Comparison of ENCODE assay signal across 21 cellular contexts in genomic region chr3:94175677-94176076, GRCh38.
DNase-seq lines count a peak whose midpoint lies in the region; ATAC-seq, FAIRE-seq and TF ChIP-seq lines count a peak whose summit lies in the region.
"Had no signal": no experiment of that assay in that cellular context is flagged by ENCODE, and none has a peak within 500 bp of the region (broad histone marks: within the 10 kb centered on the region; RNA-seq: fewer than 3 reads in every experiment).

No MANE protein-coding gene starts in this region.

- no peaks in the 10 kb centered on the region for H3K79me2 ChIP-seq in GM12878 (ENCODE audit: control insufficient read depth, insufficient read depth, low read length)

- no peak overlapping the region for H3K4me2 ChIP-seq in GM12878 (ENCODE audit: control insufficient read depth, insufficient read depth)

- in situ Hi-C loops in GM12878 (cut with MboI), result no loop called here

- H3K4me3 ChIP-seq in GM12878, result no peak overlapping the region
- H3K4me3 ChIP-seq in adrenal gland, result no peak overlapping the region

- H4K20me1 ChIP-seq in GM12878 (ENCODE audit: control insufficient read depth, insufficient read depth), result no peaks in the 10 kb centered on the region

- no TSS peak for BruUV-seq in GM12878 (replicated peaks; lab: Mats Ljungman, UMichigan)

- no peaks in the 10 kb centered on the region for H3K27me3 Mint-ChIP-seq in type B pancreatic cell
- H3K27me3 Mint-ChIP-seq: B cell had no signal

- H3K4me3 Mint-ChIP-seq in type B pancreatic cell, result no peak overlapping the region
- H3K4me3 Mint-ChIP-seq: B cell; CD4-positive, alpha-beta T cell; HFFc6 had no signal

- TF ChIP-seq EP300 in GM12878 (IDR thresholded peaks at IDR 0.05; ENCODE audit: borderline replicate concordance in 1 of 2, control insufficient read depth in 1 of 2, low read depth in 2 of 2, low read length in 2 of 2), result no peak

- H3K4me1 ChIP-seq in GM12878 (ENCODE audit: control insufficient read depth, insufficient read depth, low read length) (no peaks in the 10 kb centered on the region), adrenal gland (replicated peaks in 1 of 2) (no peaks in the 10 kb centered on the region)

- H3K9me3 ChIP-seq in GM12878 (replicated peaks; ENCODE audit: control insufficient read depth, insufficient read depth, low read length) (no peaks in the 10 kb centered on the region), adrenal gland (replicated peaks in 1 of 3) (no peaks in the 10 kb centered on the region)

- H3K9me3 Mint-ChIP-seq in type B pancreatic cell, result no peaks in the 10 kb centered on the region
- H3K9me3 Mint-ChIP-seq: CD4-positive, alpha-beta T cell; HFFc6 had no signal

- H3K4me1 Mint-ChIP-seq in type B pancreatic cell (ENCODE audit: unreplicated experiment), result peaks cover 51% of the 10 kb centered on the region
- H3K4me1 Mint-ChIP-seq: B cell had no signal

- SMC1A ChIA-PET in GM12878 (lab: Charles Lee; ENCODE audit: uncharacterized antibody, unreplicated experiment), result interaction anchor here (1.1 to 1.3 kb wide), 3 partner anchors 12 to 104 kb away, joined by 3 to 4 read pairs (median 4); no protein-coding TSS in a partner anchor

- RAD21 ChIA-PET in GM12878 (lab: Charles Lee; ENCODE audit: unreplicated experiment), result interaction anchor here (1.5 to 2.6 kb wide), 2 partner anchors 10 to 11 kb away, joined by 6 to 7 read pairs; no protein-coding TSS in a partner anchor

- FAIRE-seq in GM12878 (lab: Jason Lieb, UNC), result no peak
- FAIRE-seq: A204.1, D721Med, G401.6, H1 had no signal

- WGBS in GM12878 (ENCODE audit: insufficient coverage, insufficient replicate concordance, low lambda C conversion rate, missing lambda C conversion rate), result 70% methylated on average over 2 of the region's 2 CpGs
- 81 to 89% (median 84%) methylated on average over 2 of the region's 2 CpGs for WGBS in adrenal gland, 4 donors

- TF ChIP-seq POLR2A in GM12878 (IDR thresholded peaks at IDR 0.05; ENCODE audit: low read depth, low read length) (no peak), adrenal gland (IDR thresholded peaks at IDR 0.05) (no peak)

- no peak overlapping the region for H2AFZ ChIP-seq in GM12878 (ENCODE audit: control insufficient read depth, low read depth, low read length)

- no peak overlapping the region for H3K27ac ChIP-seq in GM12878 (ENCODE audit: control insufficient read depth, insufficient read depth)
- no peak overlapping the region for H3K27ac ChIP-seq in adrenal gland
- H3K27ac ChIP-seq: HL-60 had no signal

- no peak overlapping the region for H3K9ac ChIP-seq in GM12878 (ENCODE audit: control insufficient read depth, insufficient read depth, low read length)

- peak overlapping the region; percentile 7 for H3K27ac Mint-ChIP-seq in type B pancreatic cell
- H3K27ac Mint-ChIP-seq: B cell; CD4-positive, alpha-beta T cell; HFFc6 had no signal

- no peak for TF ChIP-seq CTCF in GM12878 (IDR thresholded peaks at IDR 0.05 in 2 of 3, conservative IDR thresholded peaks at IDR 0.05 in 1 of 3; ENCODE audit: control insufficient read depth in 2 of 3, extremely low read depth in 1 of 3, insufficient read depth in 1 of 3, low read depth in 3 of 3, low read length in 3 of 3)
- no peak for TF ChIP-seq CTCF in type B pancreatic cell (conservative IDR thresholded peaks at IDR 0.05)
- TF ChIP-seq CTCF in adrenal gland (IDR thresholded peaks at IDR 0.05), result no peak

- intact Hi-C loops in GM12878 (cut with micrococcal nuclease; ENCODE audit: unreplicated experiment), result no loop called here
- intact Hi-C loops in left cardiac atrium (cut with DNase I), result no loop called here
- intact Hi-C loops in adrenal gland (cut with DNase I), result no loop called here

- DNase-seq in GM12878 (ENCODE audit: low read depth, low spot score) (no peak), type B pancreatic cell (ENCODE audit: extremely low spot score, unreplicated experiment) (no peak), left cardiac atrium (no peak), adrenal gland (no peak)
- DNase-seq: C1 segment of cervical spinal cord; CD4-positive, alpha-beta T cell; COR-L47; DMS153; DMS79 treated with DMSO at 0.1 percent for 48 hours; EL; HCEC 1CT; HFFc6 had no signal

- no peaks in the 10 kb centered on the region for H3K27me3 ChIP-seq in GM12878 (replicated peaks in 1 of 2; ENCODE audit: control insufficient read depth in 2 of 2, insufficient read depth in 2 of 2, low read length in 1 of 2)
- no peaks in the 10 kb centered on the region for H3K27me3 ChIP-seq in adrenal gland

- ATAC-seq in GM18511 (IDR thresholded peaks at IDR 0.05; ENCODE audit: unreplicated experiment) (peak; percentile 50), GM21717 (IDR thresholded peaks at IDR 0.05; ENCODE audit: unreplicated experiment) (peak; percentile 56), GM12878 (peak; percentile 70), left cardiac atrium (no peak), GM21723 (IDR thresholded peaks at IDR 0.05; ENCODE audit: unreplicated experiment) (no peak)

- H3K36me3 ChIP-seq in GM12878 (ENCODE audit: control insufficient read depth in 2 of 2, insufficient read depth in 2 of 2, low read length in 1 of 2) (no peaks in the 10 kb centered on the region), adrenal gland (replicated peaks in 1 of 2) (no peaks in the 10 kb centered on the region)

- H3K36me3 Mint-ChIP-seq in type B pancreatic cell, result no peaks in the 10 kb centered on the region

- no peak for TF ChIP-seq RAD21 in GM12878 (IDR thresholded peaks at IDR 0.05; ENCODE audit: insufficient read depth, low read depth, low read length)

- POLR2A ChIA-PET in GM12878 (lab: Charles Lee), result no interaction called here

- CTCF ChIA-PET in GM12878 (lab: Yijun Ruan, JAX), result no interaction called here

TF ChIP-seq in GM12878, 131 proteins besides CTCF, POLR2A, EP300 and RAD21:
- TF ChIP-seq SPI1 (IDR thresholded peaks at IDR 0.05; ENCODE audit: borderline replicate concordance, insufficient read depth, low read depth, low read length) (no peak), RBBP5 (conservative IDR thresholded peaks at IDR 0.05) (no peak), RCOR1 (conservative IDR thresholded peaks at IDR 0.05; ENCODE audit: low read depth, low read length) (no peak), ATF7 (IDR thresholded peaks at IDR 0.05; ENCODE audit: low read depth) (no peak), E2F4 (IDR thresholded peaks at IDR 0.05; ENCODE audit: low read depth, low read length) (no peak)

Comparison
In these comparisons a context has a peak if more than half of its experiments do, and no peak if none do; other contexts are left out.
1. ATAC-seq: peak in GM18511 (single experiment), GM21717 (single experiment) and GM12878 (single experiment); none in left cardiac atrium (0 of 2) and GM21723 (single experiment).